Comparison of ENCODE assay signal across 2 cellular contexts in genomic region chr15:65069179-65069578, GRCh38.
TF ChIP-seq lines count a peak whose summit lies in the region.

No MANE protein-coding gene starts in this region.

TF ChIP-seq in liver, 16 proteins besides CTCF, POLR2A, EP300 and RAD21:
- TF ChIP-seq NR2F2 (IDR thresholded peaks at IDR 0.05), result peak; percentile 45
- TF ChIP-seq SP1 (IDR thresholded peaks at IDR 0.05), result no peak
- TF ChIP-seq HNF4G (IDR thresholded peaks at IDR 0.05), result no peak
- TF ChIP-seq HNF4A (conservative IDR thresholded peaks at IDR 0.05), result no peak

TF ChIP-seq in HepG2, 621 proteins besides CTCF, POLR2A, EP300 and RAD21:
- TF ChIP-seq FOXO4 (CRISPR knock-in tag; conservative IDR thresholded peaks at IDR 0.05) (no peak), ELF4 (CRISPR knock-in tag; IDR thresholded peaks at IDR 0.05; ENCODE audit: borderline replicate concordance) (no peak), CEBPZ (IDR thresholded peaks at IDR 0.05; ENCODE audit: low read length) (no peak), HOXA5 (CRISPR knock-in tag; IDR thresholded peaks at IDR 0.05) (no peak), ZNF512 (CRISPR knock-in tag; IDR thresholded peaks at IDR 0.05) (no peak), MED8 (CRISPR knock-in tag; IDR thresholded peaks at IDR 0.05; ENCODE audit: insufficient replicate concordance) (no peak), ZNF484 (CRISPR knock-in tag; IDR thresholded peaks at IDR 0.05; ENCODE audit: borderline replicate concordance, low read depth) (no peak), ATRX (CRISPR knock-in tag; IDR thresholded peaks at IDR 0.05; ENCODE audit: borderline replicate concordance) (no peak), ARNT (IDR thresholded peaks at IDR 0.05) (no peak), LRRFIP1 (CRISPR knock-in tag; conservative IDR thresholded peaks at IDR 0.05) (no peak), HOXA9 (CRISPR knock-in tag; IDR thresholded peaks at IDR 0.05; ENCODE audit: borderline replicate concordance) (no peak), DPF2 (CRISPR knock-in tag; IDR thresholded peaks at IDR 0.05; ENCODE audit: borderline replicate concordance, low read depth) (no peak), ZNF558 (CRISPR knock-in tag; IDR thresholded peaks at IDR 0.05; ENCODE audit: borderline replicate concordance) (no peak), MEIS2 (CRISPR knock-in tag; IDR thresholded peaks at IDR 0.05) (no peak), ZMYM4 (CRISPR knock-in tag; IDR thresholded peaks at IDR 0.05) (no peak), RFXANK (CRISPR knock-in tag; IDR thresholded peaks at IDR 0.05) (no peak), HHEX (CRISPR knock-in tag; IDR thresholded peaks at IDR 0.05) (no peak), ZFP62 (CRISPR knock-in tag; IDR thresholded peaks at IDR 0.05) (no peak), ZNF770 (CRISPR knock-in tag; IDR thresholded peaks at IDR 0.05) (no peak)
- TF ChIP-seq, protein P1, sequence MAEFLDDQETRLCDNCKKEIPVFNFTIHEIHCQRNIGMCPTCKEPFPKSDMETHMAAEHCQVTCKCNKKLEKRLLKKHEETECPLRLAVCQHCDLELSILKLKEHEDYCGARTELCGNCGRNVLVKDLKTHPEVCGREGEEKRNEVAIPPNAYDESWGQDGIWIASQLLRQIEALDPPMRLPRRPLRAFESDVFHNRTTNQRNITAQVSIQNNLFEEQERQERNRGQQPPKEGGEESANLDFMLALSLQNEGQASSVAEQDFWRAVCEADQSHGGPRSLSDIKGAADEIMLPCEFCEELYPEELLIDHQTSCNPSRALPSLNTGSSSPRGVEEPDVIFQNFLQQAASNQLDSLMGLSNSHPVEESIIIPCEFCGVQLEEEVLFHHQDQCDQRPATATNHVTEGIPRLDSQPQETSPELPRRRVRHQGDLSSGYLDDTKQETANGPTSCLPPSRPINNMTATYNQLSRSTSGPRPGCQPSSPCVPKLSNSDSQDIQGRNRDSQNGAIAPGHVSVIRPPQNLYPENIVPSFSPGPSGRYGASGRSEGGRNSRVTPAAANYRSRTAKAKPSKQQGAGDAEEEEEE (CRISPR knock-in tag; IDR thresholded peaks at IDR 0.05; ENCODE audit: borderline replicate concordance), result no peak
